In the genomic region with DNA sequence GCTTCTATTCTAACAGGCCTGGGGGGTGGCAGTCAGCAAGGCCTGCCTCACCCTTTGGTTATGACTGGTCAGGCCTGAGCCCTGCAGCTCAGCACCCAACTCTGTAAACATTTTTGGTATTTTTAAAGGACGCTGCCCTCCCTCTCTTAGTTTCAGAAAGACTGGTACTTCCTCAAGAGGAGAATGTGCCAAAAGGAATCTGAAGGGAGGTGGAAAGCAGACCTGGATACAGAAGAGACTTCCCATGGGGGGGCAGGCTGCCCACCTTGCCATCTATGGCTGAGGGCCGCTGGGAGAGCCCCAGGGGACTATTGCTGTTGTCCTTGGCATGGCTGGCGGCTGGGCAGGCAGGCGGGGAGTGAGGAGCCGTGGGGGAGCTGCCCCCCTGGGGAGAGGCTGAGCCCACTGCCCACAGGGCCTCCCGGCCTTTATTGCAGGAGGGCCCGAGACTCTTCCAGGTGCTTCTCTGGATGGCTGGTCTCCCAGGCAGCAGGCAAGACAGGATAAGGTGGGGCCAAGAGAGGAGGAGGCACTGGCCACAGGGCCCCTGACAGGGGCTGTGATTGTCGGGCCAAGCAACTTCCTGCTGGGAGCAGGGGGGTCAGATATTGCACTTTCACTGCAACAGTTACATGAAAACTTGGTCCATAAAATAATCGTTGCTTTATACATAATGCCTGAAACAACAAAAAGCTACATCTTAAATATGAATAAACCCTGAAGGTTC, we compare ENCODE assay signal across 1 cellular context.
TF ChIP-seq lines count a peak whose summit lies in the region.

No MANE protein-coding gene starts in this region.

TF ChIP-seq in IMR-90, 13 proteins besides CTCF, POLR2A, EP300 and RAD21:
- TF ChIP-seq, protein P1, sequence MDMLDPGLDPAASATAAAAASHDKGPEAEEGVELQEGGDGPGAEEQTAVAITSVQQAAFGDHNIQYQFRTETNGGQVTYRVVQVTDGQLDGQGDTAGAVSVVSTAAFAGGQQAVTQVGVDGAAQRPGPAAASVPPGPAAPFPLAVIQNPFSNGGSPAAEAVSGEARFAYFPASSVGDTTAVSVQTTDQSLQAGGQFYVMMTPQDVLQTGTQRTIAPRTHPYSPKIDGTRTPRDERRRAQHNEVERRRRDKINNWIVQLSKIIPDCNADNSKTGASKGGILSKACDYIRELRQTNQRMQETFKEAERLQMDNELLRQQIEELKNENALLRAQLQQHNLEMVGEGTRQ (IDR thresholded peaks at IDR 0.05; ENCODE audit: low read depth, low read length) = no peak
- TF ChIP-seq RFX5 (IDR thresholded peaks at IDR 0.05; ENCODE audit: low read depth, low read length) (no peak), CEBPB (IDR thresholded peaks at IDR 0.05; ENCODE audit: low read depth, low read length) (no peak), SMC3 (IDR thresholded peaks at IDR 0.05; ENCODE audit: low read depth, low read length) (no peak), MAFK (IDR thresholded peaks at IDR 0.05; ENCODE audit: low read depth, low read length) (no peak), NFE2L2 (IDR thresholded peaks at IDR 0.05; ENCODE audit: low read depth, low read length) (no peak), MXI1 (IDR thresholded peaks at IDR 0.05; ENCODE audit: borderline replicate concordance, low read depth, low read length) (no peak), BHLHE40 (IDR thresholded peaks at IDR 0.05; ENCODE audit: low read depth, low read length) (no peak), FOS (IDR thresholded peaks at IDR 0.05; ENCODE audit: low read depth, low read length) (no peak), CHD1 (IDR thresholded peaks at IDR 0.05; ENCODE audit: low read depth, low read length) (no peak), MAZ (IDR thresholded peaks at IDR 0.05; ENCODE audit: borderline replicate concordance, low read depth, low read length) (no peak), RCOR1 (IDR thresholded peaks at IDR 0.05; ENCODE audit: insufficient replicate concordance, low read length) (no peak)
- TF ChIP-seq, protein P2, sequence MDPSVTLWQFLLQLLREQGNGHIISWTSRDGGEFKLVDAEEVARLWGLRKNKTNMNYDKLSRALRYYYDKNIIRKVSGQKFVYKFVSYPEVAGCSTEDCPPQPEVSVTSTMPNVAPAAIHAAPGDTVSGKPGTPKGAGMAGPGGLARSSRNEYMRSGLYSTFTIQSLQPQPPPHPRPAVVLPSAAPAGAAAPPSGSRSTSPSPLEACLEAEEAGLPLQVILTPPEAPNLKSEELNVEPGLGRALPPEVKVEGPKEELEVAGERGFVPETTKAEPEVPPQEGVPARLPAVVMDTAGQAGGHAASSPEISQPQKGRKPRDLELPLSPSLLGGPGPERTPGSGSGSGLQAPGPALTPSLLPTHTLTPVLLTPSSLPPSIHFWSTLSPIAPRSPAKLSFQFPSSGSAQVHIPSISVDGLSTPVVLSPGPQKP (IDR thresholded peaks at IDR 0.05; ENCODE audit: borderline replicate concordance, low read depth, low read length) = no peak
